Comparison of ENCODE assay signal across 18 cellular contexts in the genomic region with DNA sequence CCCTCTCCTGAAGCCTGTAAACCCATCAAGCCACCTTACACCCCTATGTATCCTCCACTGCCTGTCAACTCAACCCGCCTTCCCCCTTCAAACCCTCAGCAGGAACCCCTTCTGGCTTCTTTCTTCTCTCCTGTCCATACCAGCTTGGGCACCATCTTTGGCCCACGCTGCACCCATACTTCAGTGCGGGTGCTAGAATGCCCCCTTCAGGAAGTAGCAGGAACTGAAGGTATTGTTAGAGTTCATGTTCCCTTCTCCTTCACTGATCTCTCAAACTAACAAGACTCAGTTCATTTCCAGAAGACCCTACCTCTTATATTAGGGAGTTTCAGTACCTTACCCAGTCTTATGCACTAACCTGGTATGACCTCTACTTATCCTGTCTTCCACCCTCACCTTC. TPM values are rescaled to one million over a fixed set of nuclear protein-coding genes. Genes with fewer than 3 reads are reported as not detected.
A peak's percentile ranks its signal among the peaks of the same experiment; 100 is the strongest.
DNase-seq lines count a peak whose midpoint lies in the region; ATAC-seq and TF ChIP-seq lines count a peak whose summit lies in the region.
"Had no signal": no experiment of that assay in that cellular context is flagged by ENCODE, and none has a peak within 500 bp of the region (broad histone marks: within the 10 kb centered on the region; RNA-seq: fewer than 3 reads in every experiment).

No MANE protein-coding gene starts in this region.

- H3K27me3 ChIP-seq in endodermal cell (ENCODE audit: control insufficient read depth, insufficient read depth, low read length, poor library complexity, severe bottlenecking), result no peaks in the 10 kb centered on the region
- H3K27me3 ChIP-seq in upper lobe of left lung, result no peaks in the 10 kb centered on the region

- H3K4me3 ChIP-seq in endodermal cell (ENCODE audit: low read length), result no peak overlapping the region
- no peak overlapping the region for H3K4me3 ChIP-seq in upper lobe of left lung

- ATAC-seq in upper lobe of left lung (ENCODE audit: low FRiP score in 2 of 2), result no peak

- H3K4me1 ChIP-seq in endodermal cell (ENCODE audit: control insufficient read depth, insufficient read depth, low read length) (no peaks in the 10 kb centered on the region), upper lobe of left lung (no peaks in the 10 kb centered on the region)

- 93% methylated on average over 3 of the region's 3 CpGs; no CpG with 5 or more reads in 1 of the 2 experiments for WGBS in endodermal cell (ENCODE audit: insufficient coverage in 1 of 2, insufficient read length in 1 of 2), 2 experiments
- 97% methylated on average over 3 of the region's 3 CpGs; no CpG with 5 or more reads in 1 of the 2 donors for WGBS in upper lobe of left lung, 2 donors

- H3K36me3 Mint-ChIP-seq in endodermal cell (ENCODE audit: low read depth), result no peaks in the 10 kb centered on the region
- H3K36me3 Mint-ChIP-seq: IgD-negative memory B cell had no signal

- H3K4me1 Mint-ChIP-seq in endodermal cell, result no peaks in the 10 kb centered on the region
- H3K4me1 Mint-ChIP-seq: H9 had no signal

- TF ChIP-seq CTCF in GM12873 (IDR thresholded peaks at IDR 0.05; ENCODE audit: insufficient read depth, low read depth, low read length, missing control alignments) (peak; percentile 45), endodermal cell (conservative IDR thresholded peaks at IDR 0.05) (peak; percentile 20), upper lobe of left lung (IDR thresholded peaks at IDR 0.05) (no peak)

- no peaks in the 10 kb centered on the region for H3K9me3 Mint-ChIP-seq in endodermal cell
- H3K9me3 Mint-ChIP-seq: H9; T-helper 1 cell treated with Interleukin-12 subunit alpha and Interleukin-12 subunit beta and Interleukin-4 antibody, amounts not matched to agents 30 μg/mL and 1 μg/mL, for 36 hours had no signal

- H3K9me3 ChIP-seq in endodermal cell (ENCODE audit: control insufficient read depth, low read length) (no peaks in the 10 kb centered on the region), upper lobe of left lung (no peaks in the 10 kb centered on the region)

- H3K27ac Mint-ChIP-seq in endodermal cell, result no peak overlapping the region
- H3K27ac Mint-ChIP-seq: H9; IgD-negative memory B cell; T-helper 1 cell treated with Interleukin-12 subunit alpha and Interleukin-12 subunit beta and Interleukin-4 antibody, amounts not matched to agents 30 μg/mL and 1 μg/mL, for 36 hours had no signal

- H3K27me3 Mint-ChIP-seq in endodermal cell (ENCODE audit: insufficient read depth), result peaks cover 8% of the 10 kb centered on the region

- TF ChIP-seq POLR2A in upper lobe of left lung (IDR thresholded peaks at IDR 0.05), result no peak

- no peaks in the 10 kb centered on the region for H3K36me3 ChIP-seq in endodermal cell (ENCODE audit: control insufficient read depth, insufficient read depth, low read length)
- H3K36me3 ChIP-seq in upper lobe of left lung, result no peaks in the 10 kb centered on the region

- TF ChIP-seq EP300 in upper lobe of left lung (IDR thresholded peaks at IDR 0.05), result no peak

- in situ Hi-C loops in G401 (cut with HindIII; ENCODE audit: low sequenced_read_pairs), result no loop called here

- H3K4me3 Mint-ChIP-seq in endodermal cell, result no peak overlapping the region
- H3K4me3 Mint-ChIP-seq: H9; IgD-negative memory B cell; T-helper 1 cell treated with Interleukin-12 subunit alpha and Interleukin-12 subunit beta and Interleukin-4 antibody, amounts not matched to agents 30 μg/mL and 1 μg/mL, for 36 hours had no signal

- peak; percentile 1 for DNase-seq in NAMALWA (ENCODE audit: low spot score)
- no peak for DNase-seq in endodermal cell
- DNase-seq in NCI-H1048 (lab: John Stamatoyannopoulos, UW), result no peak
- no peak for DNase-seq in SW480 (ENCODE audit: low spot score)
- no peak for DNase-seq in upper lobe of left lung
- no peak for DNase-seq in G401 (ENCODE audit: low spot score)
- DNase-seq: DND-41, GDM1, H9, Kasumi-1, NCI-H1105 treated with DMSO at 0.1 percent for 48 hours, NCI-H1694 treated with DMSO at 0.1 percent for 48 hours had no signal

- no peak overlapping the region for H3K27ac ChIP-seq in endodermal cell (ENCODE audit: low read depth, low read length)
- H3K27ac ChIP-seq in upper lobe of left lung, result no peak overlapping the region

- no peak overlapping the region for H3K9ac ChIP-seq in endodermal cell (ENCODE audit: extremely low read depth, low read length, poor library complexity, severe bottlenecking)

RNA-seq across cellular contexts. Expression of a gene that starts 1.5 kb away (rescaled TPM):
- total RNA-seq in endodermal cell (not detected), upper lobe of left lung (under 1 TPM in 1 of 6 donors, not detected in 5; 0.27 TPM)
- polyA plus RNA-seq in endodermal cell (2013, experiment 1 of 2), result not detected
- not detected for polyA plus RNA-seq in endodermal cell (2013, experiment 2 of 2)
- total RNA-seq in G401 (2014; rRNA removed; shearing (Covaris generic)), result not detected in 2 replicates
- total RNA-seq: H9, NCI-H460, RPMI7951 had no signal
- polyA plus RNA-seq: AG04450 had no signal

Comparison
In these comparisons a context has a peak if more than half of its experiments do, and no peak if none do; other contexts are left out.
1. CTCF ChIP-seq: peak in GM12873 (single experiment) and endodermal cell (single experiment); none in upper lobe of left lung (0 of 6).